In genomic region chr12:52506858-52507715, GRCh38 we compare ENCODE assay signal across 8 cellular contexts. TPM values are rescaled to one million over a fixed set of nuclear protein-coding genes. Genes with fewer than 3 reads are reported as not detected.
DNase-seq lines count a peak whose midpoint lies in the region; ATAC-seq lines count a peak whose summit lies in the region.

No MANE protein-coding gene starts in this region.

- CTCF ChIA-PET in activated CD4-positive, alpha-beta T cell treated with anti-CD3 and anti-CD28 coated beads for 36 hours (lab: Charles Lee), result interaction anchor here (0.6 to 1.3 kb wide), 4 partner anchors 74 to 1314 kb away, joined by 3 to 5 read pairs (median 3); no protein-coding TSS in a partner anchor

- no peaks in the 10 kb centered on the region for H3K36me3 Mint-ChIP-seq in activated CD4-positive, alpha-beta T cell treated with anti-CD3 and anti-CD28 coated beads for 36 hours (ENCODE audit: low read depth)

- POLR2A ChIA-PET in activated CD4-positive, alpha-beta T cell treated with anti-CD3 and anti-CD28 coated beads for 36 hours (lab: Charles Lee), result no interaction called here

- H3K27me3 ChIP-seq in mesendoderm (ENCODE audit: insufficient read depth, low read length, poor library complexity), result no peaks in the 10 kb centered on the region

- no peak overlapping the region for H3K27ac Mint-ChIP-seq in activated CD4-positive, alpha-beta T cell treated with anti-CD3 and anti-CD28 coated beads for 36 hours

- peaks cover 9% of the 10 kb centered on the region for H3K9me3 Mint-ChIP-seq in activated CD4-positive, alpha-beta T cell treated with anti-CD3 and anti-CD28 coated beads for 36 hours (ENCODE audit: low read depth)

- no peak overlapping the region for H3K4me2 ChIP-seq in mesendoderm (ENCODE audit: low read length)

- peaks cover 24% of the 10 kb centered on the region for H3K27me3 Mint-ChIP-seq in activated CD4-positive, alpha-beta T cell treated with anti-CD3 and anti-CD28 coated beads for 36 hours

- H3K4me3 ChIP-seq in mesendoderm (ENCODE audit: low read length), result no peak overlapping the region

- DNase-seq in activated CD4-positive, alpha-beta T cell treated with anti-CD3 and anti-CD28 coated beads for 36 hours, result no peak
- no peak for DNase-seq in activated CD4-positive, alpha-beta T cell treated with anti-CD3 and anti-CD28 coated beads, Interleukin-2, amount 50 U/mL, for 1 hour
- DNase-seq in NCI-H774 (lab: John Stamatoyannopoulos, UW), result peak; percentile 31
- peak; percentile 41 for DNase-seq in dermis blood vessel endothelial cell
- peak; percentile 95 for DNase-seq in mesendoderm
- no peak for DNase-seq in putamen (ENCODE audit: low spot score)

- H4K8ac ChIP-seq in mesendoderm (ENCODE audit: low read depth, low read length), result no peak overlapping the region

- H2BK120ac ChIP-seq in mesendoderm (ENCODE audit: low read depth, low read length), result no peak overlapping the region

- H3K36me3 ChIP-seq in mesendoderm (ENCODE audit: control insufficient read depth, insufficient read depth, low read length), result no peaks in the 10 kb centered on the region

- H4K5ac ChIP-seq in mesendoderm (ENCODE audit: low read length), result no peak overlapping the region

- H3K4me3 Mint-ChIP-seq in activated CD4-positive, alpha-beta T cell treated with anti-CD3 and anti-CD28 coated beads for 36 hours, result no peak overlapping the region

- H3K4me1 Mint-ChIP-seq in activated CD4-positive, alpha-beta T cell treated with anti-CD3 and anti-CD28 coated beads for 36 hours, result no peaks in the 10 kb centered on the region

- intact Hi-C loops in activated CD4-positive, alpha-beta T cell treated with anti-CD3 and anti-CD28 coated beads for 36 hours (cut with DNase I, micrococcal nuclease), result loop anchor here (5.0 to 10.0 kb wide), 2 partner anchors 112 to 135 kb away; no protein-coding TSS in a partner anchor

- no peak overlapping the region for H3K23ac ChIP-seq in mesendoderm (ENCODE audit: low read length)

- no peaks in the 10 kb centered on the region for H3K79me2 ChIP-seq in mesendoderm (ENCODE audit: control insufficient read depth, insufficient read depth, low read length)

- no peak overlapping the region for H3K27ac ChIP-seq in mesendoderm (ENCODE audit: low read depth, low read length)

- H3K9ac ChIP-seq in mesendoderm (ENCODE audit: low read length), result no peak overlapping the region

- H3K79me1 ChIP-seq in mesendoderm (ENCODE audit: low read length), result no peaks in the 10 kb centered on the region

- H2AK5ac ChIP-seq in mesendoderm (ENCODE audit: low read length), result no peak overlapping the region

- no peak overlapping the region for H3K4ac ChIP-seq in mesendoderm (ENCODE audit: low read depth, low read length)

- peak; percentile 58 for ATAC-seq in activated CD4-positive, alpha-beta T cell treated with anti-CD3 and anti-CD28 coated beads for 36 hours
- ATAC-seq in HG03039 (IDR thresholded peaks at IDR 0.05; ENCODE audit: unreplicated experiment), result no peak
- no peak for ATAC-seq in GM21515 (IDR thresholded peaks at IDR 0.05; ENCODE audit: unreplicated experiment)

- no peaks in the 10 kb centered on the region for H3K4me1 ChIP-seq in mesendoderm (ENCODE audit: control insufficient read depth, low read depth, low read length)

- no peak overlapping the region for H2BK15ac ChIP-seq in mesendoderm (replicated peaks; ENCODE audit: low read depth)

- no CpG with 5 or more reads among the region's 4 CpGs for WGBS in mesendoderm (ENCODE audit: extremely low coverage, insufficient coverage, low lambda C conversion rate)

- peak overlapping the region; percentile 47 for H3K18ac ChIP-seq in mesendoderm (ENCODE audit: low read length)

- no peak overlapping the region for H3K56ac ChIP-seq in mesendoderm (ENCODE audit: low read length)

- H2BK5ac ChIP-seq in mesendoderm (ENCODE audit: low read length), result no peak overlapping the region

RNA-seq across cellular contexts. Expression of gene KRT5, which starts 13.1 kb away (rescaled TPM):
- total RNA-seq in activated CD4-positive, alpha-beta T cell treated with anti-CD3 and anti-CD28 coated beads for 36 hours, result not detected
- 0.42 and 2.7 TPM in 2 replicates for total RNA-seq in dermis blood vessel endothelial cell
- 0.04 TPM for polyA plus RNA-seq in mesendoderm (2013, experiment 1 of 2)
- 0.03 TPM for polyA plus RNA-seq in mesendoderm (2013, experiment 2 of 2)

RNA-seq across cellular contexts. Expression of gene KRT6A, which starts 14.0 kb away (rescaled TPM):
- not detected for total RNA-seq in activated CD4-positive, alpha-beta T cell treated with anti-CD3 and anti-CD28 coated beads for 36 hours
- 0.47 and 1.9 TPM in 2 replicates for total RNA-seq in dermis blood vessel endothelial cell
- not detected for polyA plus RNA-seq in mesendoderm (2013, experiment 1 of 2)
- polyA plus RNA-seq in mesendoderm (2013, experiment 2 of 2), result not detected

RNA-seq across cellular contexts. Expression of gene KRT6C, which starts 33.5 kb away (rescaled TPM):
- not detected for total RNA-seq in activated CD4-positive, alpha-beta T cell treated with anti-CD3 and anti-CD28 coated beads for 36 hours
- total RNA-seq in dermis blood vessel endothelial cell, result not detected in 2 replicates
- not detected for polyA plus RNA-seq in mesendoderm (2013, experiment 1 of 2)
- polyA plus RNA-seq in mesendoderm (2013, experiment 2 of 2), result not detected

RNA-seq across cellular contexts. Expression of gene KRT71, which starts 45.9 kb away (rescaled TPM):
- not detected for total RNA-seq in activated CD4-positive, alpha-beta T cell treated with anti-CD3 and anti-CD28 coated beads for 36 hours
- total RNA-seq in dermis blood vessel endothelial cell, result not detected in 2 replicates
- polyA plus RNA-seq in mesendoderm (2013, experiment 1 of 2), result not detected
- not detected for polyA plus RNA-seq in mesendoderm (2013, experiment 2 of 2)

RNA-seq across cellular contexts. Expression of gene KRT6B, which starts 55.1 kb away (rescaled TPM):
- total RNA-seq in activated CD4-positive, alpha-beta T cell treated with anti-CD3 and anti-CD28 coated beads for 36 hours, result not detected
- 0.05 and 0.34 TPM in 2 replicates for total RNA-seq in dermis blood vessel endothelial cell
- not detected for polyA plus RNA-seq in mesendoderm (2013, experiment 1 of 2)
- polyA plus RNA-seq in mesendoderm (2013, experiment 2 of 2), result not detected

Comparison
In these comparisons a context has a peak if more than half of its experiments do, and no peak if none do; other contexts are left out.
1. DNase-seq: peak in NCI-H774 (single experiment), dermis blood vessel endothelial cell (single experiment) and mesendoderm (single experiment); none in activated CD4-positive, alpha-beta T cell treated with anti-CD3 and anti-CD28 coated beads for 36 hours (single experiment), activated CD4-positive, alpha-beta T cell treated with anti-CD3 and anti-CD28 coated beads, Interleukin-2, amount 50 U/mL, for 1 hour (single experiment) and putamen (single experiment).